ENCODE assay signal across 12 cellular contexts in genomic region chr19:38290631-38291147, GRCh38. TPM values are rescaled to one million over a fixed set of nuclear protein-coding genes. Genes with fewer than 3 reads are reported as not detected.
A peak's percentile ranks its signal among the peaks of the same experiment; 100 is the strongest.
DNase-seq lines count a peak whose midpoint lies in the region; ATAC-seq and TF ChIP-seq lines count a peak whose summit lies in the region.
"Had no signal": no experiment of that assay in that cellular context is flagged by ENCODE, and none has a peak within 500 bp of the region (broad histone marks: within the 10 kb centered on the region; RNA-seq: fewer than 3 reads in every experiment).

No MANE protein-coding gene starts in this region.

- no peaks in the 10 kb centered on the region for H3K27me3 Mint-ChIP-seq in Caco-2 (ENCODE audit: insufficient read depth, unreplicated experiment)
- H3K27me3 Mint-ChIP-seq: activated B cell treated with CpG ODN at 0.5 μM for 24 hours had no signal

- H3K9me3 ChIP-seq in Caco-2 (no peaks in the 10 kb centered on the region), esophagus squamous epithelium (no peaks in the 10 kb centered on the region)
- H3K9me3 ChIP-seq: tibial artery had no signal

- no peak for TF ChIP-seq POLR2A in esophagus squamous epithelium (IDR thresholded peaks at IDR 0.05)

- no peak overlapping the region for H3K4me3 ChIP-seq in Caco-2 (ENCODE audit: low read depth, low read length)
- no peak overlapping the region for H3K4me3 ChIP-seq in esophagus squamous epithelium
- H3K4me3 ChIP-seq in rectal smooth muscle tissue (ENCODE audit: low read length), result no peak overlapping the region
- H3K4me3 ChIP-seq: tibial artery had no signal

- H3K27me3 ChIP-seq in Caco-2 (replicated peaks; ENCODE audit: control insufficient read depth, insufficient read depth, low read length) (no peaks in the 10 kb centered on the region), esophagus squamous epithelium (no peaks in the 10 kb centered on the region), rectal smooth muscle tissue (ENCODE audit: control insufficient read depth, insufficient read depth, low read length) (no peaks in the 10 kb centered on the region)
- H3K27me3 ChIP-seq: tibial artery had no signal

- CTCF ChIA-PET in Caco-2 (lab: Charles Lee), result interaction anchor here (0.9 kb wide), 1 partner anchor 45 kb away, joined by 3 read pairs; the partner anchor contains the start of gene CATSPERG
- CTCF ChIA-PET in RWPE1 (lab: Yijun Ruan, JAX), result interaction anchor here (0.8 kb wide), 1 partner anchor 20 kb away, joined by 5 read pairs; no protein-coding TSS in a partner anchor

- H3K27ac ChIP-seq in RWPE1 (peak overlapping the region; percentile 92), esophagus squamous epithelium (peak overlapping the region; percentile 67 to 89 (median 82)), rectal smooth muscle tissue (ENCODE audit: low read depth, low read length) (peak overlapping the region; percentile 21)
- H3K27ac ChIP-seq: tibial artery had no signal

- H3K4me1 Mint-ChIP-seq in Caco-2 (ENCODE audit: low read depth, unreplicated experiment), result no peaks in the 10 kb centered on the region

- no peak overlapping the region for H3K4me3 Mint-ChIP-seq in Caco-2 (ENCODE audit: unreplicated experiment)
- H3K4me3 Mint-ChIP-seq: activated B cell treated with CpG ODN at 0.5 μM for 24 hours had no signal

- intact Hi-C loops in Caco-2 (cut with micrococcal nuclease; ENCODE audit: unreplicated experiment) (no loop called here), esophagus squamous epithelium (cut with DNase I) (no loop called here)

- peaks cover 96% of the 10 kb centered on the region for H3K36me3 Mint-ChIP-seq in Caco-2 (ENCODE audit: insufficient read depth, unreplicated experiment)

- DNase-seq in Caco-2 (no peak), RWPE1 (ENCODE audit: low spot score) (peak; percentile 76), esophagus squamous epithelium (lab: John Stamatoyannopoulos, UW) (no peak), 8988T (no peak)
- DNase-seq: activated B cell treated with CpG ODN at 0.5 μM for 24 hours; NCI-H524; stimulated activated CD4-positive, alpha-beta T cell treated with anti-CD3 and anti-CD28 coated beads, Interleukin-12 subunit alpha, Interleukin-12 subunit beta, amount 100 ng/mL, for 4 hours; tibial artery had no signal

- whole genome bisulfite sequencing in esophagus squamous epithelium, 2 donors, result 51 to 53% methylated on average over 6 to 11 of the region's 13 CpGs

- H3K36me3 ChIP-seq in Caco-2 (ENCODE audit: control insufficient read depth, insufficient read depth, low read length), result peaks cover 11% of the 10 kb centered on the region
- H3K36me3 ChIP-seq in esophagus squamous epithelium, result peaks cover 4 to 78% (median 20%) of the 10 kb centered on the region in 3 donors
- peaks cover 12% of the 10 kb centered on the region for H3K36me3 ChIP-seq in rectal smooth muscle tissue (ENCODE audit: control insufficient read depth, insufficient read depth, low read length)

- POLR2A ChIA-PET in Caco-2 (lab: Charles Lee), result interaction anchor here (1.3 kb wide), 1 partner anchor 27 kb away, joined by 5 read pairs; the partner anchor contains the start of gene SPINT2
- POLR2A ChIA-PET in RWPE1 (lab: Yijun Ruan, JAX; ENCODE audit: low non-redundant PET), result interaction anchor here (0.8 to 1.4 kb wide), 3 partner anchors 14 to 25 kb away, joined by 4 to 7 read pairs (median 5); partner anchors contain the start of gene C19orf33

- H3K4me1 ChIP-seq in Caco-2 (no peaks in the 10 kb centered on the region), esophagus squamous epithelium (peaks cover 18 to 82% (median 19%) of the 10 kb centered on the region in 3 donors), rectal smooth muscle tissue (ENCODE audit: control insufficient read depth, insufficient read depth, low read length) (no peaks in the 10 kb centered on the region)

- no peaks in the 10 kb centered on the region for H3K9me3 Mint-ChIP-seq in Caco-2 (ENCODE audit: unreplicated experiment)
- H3K9me3 Mint-ChIP-seq: activated B cell treated with CpG ODN at 0.5 μM for 24 hours had no signal

- peak overlapping the region; percentile 40 for H3K27ac Mint-ChIP-seq in Caco-2 (ENCODE audit: unreplicated experiment)
- H3K27ac Mint-ChIP-seq: activated B cell treated with CpG ODN at 0.5 μM for 24 hours had no signal

- no TSS peak for BruUV-seq in Caco-2 (replicated peaks; lab: Mats Ljungman, UMichigan)

- ATAC-seq in HG02938 (IDR thresholded peaks at IDR 0.05; ENCODE audit: unreplicated experiment), result no peak
- no peak for ATAC-seq in HG02981 (IDR thresholded peaks at IDR 0.05; ENCODE audit: unreplicated experiment)
- ATAC-seq in HG03457 (IDR thresholded peaks at IDR 0.05; ENCODE audit: unreplicated experiment), result no peak

- no peak for TF ChIP-seq CTCF in Caco-2 (IDR thresholded peaks at IDR 0.05; ENCODE audit: insufficient read depth in 1 of 2, low read depth in 1 of 2, low read length in 1 of 2, severe bottlenecking in 1 of 2, unreplicated experiment in 1 of 2)
- TF ChIP-seq CTCF in RWPE1 (conservative IDR thresholded peaks at IDR 0.05; ENCODE audit: low read depth), result no peak
- no peak for TF ChIP-seq CTCF in esophagus squamous epithelium (IDR thresholded peaks at IDR 0.05)

- H3K9ac ChIP-seq in rectal smooth muscle tissue (ENCODE audit: low read length), result no peak overlapping the region

RNA-seq across cellular contexts. Expression of gene C19orf33, which starts 13.4 kb away (rescaled TPM):
- total RNA-seq in Caco-2 (2022) (12.7 and 18.6 TPM in 2 replicates), esophagus squamous epithelium (100 to 1,000 TPM; 354 to 843 (median 469) TPM)

RNA-seq across cellular contexts. Expression of gene YIF1B, which starts 25.1 kb away (rescaled TPM):
- 61.7 and 66.7 TPM in 2 replicates for total RNA-seq in Caco-2 (2022)
- 10 to 100 TPM; 24.0 to 42.8 (median 27.3) TPM for total RNA-seq in esophagus squamous epithelium

RNA-seq across cellular contexts. Expression of gene SPINT2, which starts 26.3 kb away (rescaled TPM):
- total RNA-seq in Caco-2 (2022) (728 and 748 TPM in 2 replicates), esophagus squamous epithelium (100 to 1,000 TPM; 345 to 663 (median 433) TPM)

RNA-seq across cellular contexts. Expression of gene KCNK6, which starts 29.0 kb away (rescaled TPM):
- 6.1 and 7.8 TPM in 2 replicates for total RNA-seq in Caco-2 (2022)
- 10 to 100 TPM; 13.7 to 27.0 (median 21.6) TPM for total RNA-seq in esophagus squamous epithelium

RNA-seq across cellular contexts. Expression of gene PPP1R14A, which starts 34.5 kb away (rescaled TPM):
- total RNA-seq in Caco-2 (2022) (11.1 and 13.8 TPM in 2 replicates), esophagus squamous epithelium (100 to 1,000 TPM in 1 of 4 donors, 10 to 100 TPM in 2, 1 to 10 TPM in 1; 1.1 to 101 (median 26.3) TPM)

Comparison
In these comparisons a context has a peak if more than half of its experiments do, and no peak if none do; other contexts are left out.
1. H3K27ac ChIP-seq: peak in every context shown above with its lines; median percentile 92 in RWPE1; 82 in esophagus squamous epithelium; 21 in rectal smooth muscle tissue.
2. RNA of gene C19orf33, which starts 13.4 kb away (total RNA-seq): 354 to 843 TPM in esophagus squamous epithelium; 12.7 to 18.6 TPM in Caco-2; every median in the first group is over 10 times any median in the second.